19 cellular contexts compared by ENCODE assay signal in genomic region chr7:47884675-47885074, GRCh38.
"Had no signal": no experiment of that assay in that cellular context is flagged by ENCODE, and none has a peak within 500 bp of the region (broad histone marks: within the 10 kb centered on the region; RNA-seq: fewer than 3 reads in every experiment).

No MANE protein-coding gene starts in this region.

- H3K27ac ChIP-seq: dorsolateral prefrontal cortex, epithelial cell of prostate, esophagus squamous epithelium, left lung, lower lobe of right lung, neutrophil, right atrium auricular region, sigmoid colon, thyroid gland had no signal

- DNase-seq: cortex of kidney; dorsolateral prefrontal cortex; effector memory CD4-positive, alpha-beta T cell; esophagus squamous epithelium; foreskin fibroblast; immature natural killer cell; left lung; lower lobe of right lung; mesenchymal stem cell; naive thymus-derived CD4-positive, alpha-beta T cell; posterior cingulate gyrus; sigmoid colon; small intestine; stimulated activated CD4-positive, alpha-beta T cell treated with anti-CD3 and anti-CD28 coated beads, Interleukin-12 subunit alpha, Interleukin-12 subunit beta, amount 100 ng/mL, for 4 hours; stimulated activated naive CD4-positive, alpha-beta T cell treated with Interleukin-2 at 50 U/mL for 16 hours; thyroid gland had no signal

- ATAC-seq: lower lobe of right lung; naive thymus-derived CD4-positive, alpha-beta T cell had no signal

- H3K36me3 ChIP-seq: esophagus squamous epithelium, left lung, lower lobe of right lung, neutrophil, right atrium auricular region, sigmoid colon, thyroid gland had no signal

- H3K4me1 ChIP-seq: esophagus squamous epithelium, left lung, lower lobe of right lung, right atrium auricular region, sigmoid colon, thyroid gland had no signal

- H3K4me3 ChIP-seq: dorsolateral prefrontal cortex, esophagus squamous epithelium, left lung, lower lobe of right lung, right atrium auricular region, sigmoid colon, thyroid gland had no signal

- H3K9me3 ChIP-seq: esophagus squamous epithelium, left lung, lower lobe of right lung, neutrophil, right atrium auricular region, sigmoid colon, thyroid gland had no signal

- H3K27me3 ChIP-seq: dorsolateral prefrontal cortex, left lung, neutrophil, right atrium auricular region, sigmoid colon, thyroid gland had no signal
